Comparison of ENCODE assay signal across 5 cellular contexts in the genomic region with DNA sequence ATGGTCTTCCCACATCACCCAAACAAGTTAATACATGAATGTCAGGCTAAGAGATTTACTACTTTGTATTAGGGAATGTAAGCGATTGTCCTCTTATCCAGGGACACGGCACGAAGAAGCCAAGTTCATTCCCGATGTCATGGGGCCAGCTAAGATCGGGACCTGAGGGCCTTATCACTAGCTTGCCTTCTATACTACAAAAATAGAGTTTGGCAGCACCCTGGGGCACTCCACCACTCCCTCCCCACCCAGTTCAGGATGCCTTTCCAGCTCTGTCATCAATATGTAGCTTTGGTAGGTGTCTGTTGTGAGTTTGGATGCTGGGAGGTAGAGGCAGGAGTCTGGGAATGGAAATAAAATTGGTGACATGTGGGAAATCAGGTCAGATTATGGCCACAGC.
"Had no signal": no experiment of that assay in that cellular context is flagged by ENCODE, and none has a peak within 500 bp of the region (broad histone marks: within the 10 kb centered on the region; RNA-seq: fewer than 3 reads in every experiment).

No MANE protein-coding gene starts in this region.

- ATAC-seq: GM23338 had no signal

- FAIRE-seq: H1, H54 had no signal

- H2AFZ ChIP-seq: GM23338 had no signal

- H3K4me2 ChIP-seq: GM23338 had no signal

- H3K4me3 ChIP-seq: GM23338 had no signal

- DNase-seq: H9, HCEC 1CT had no signal
